Comparison of ENCODE assay signal across 1 cellular context in genomic region chr5:1934056-1934394, GRCh38.
TF ChIP-seq lines count a peak whose summit lies in the region.

No MANE protein-coding gene starts in this region.

TF ChIP-seq in K562, 482 proteins besides CTCF, POLR2A, EP300 and RAD21 (continued from another document and continues in another):
- no peak for TF ChIP-seq ZSCAN29 (IDR thresholded peaks at IDR 0.05)
- no peak for TF ChIP-seq TAF15 (IDR thresholded peaks at IDR 0.05; ENCODE audit: low read depth, low read length)
- no peak for TF ChIP-seq NCOA2 (IDR thresholded peaks at IDR 0.05; ENCODE audit: partially characterized antibody in 2 of 2)
- no peak for TF ChIP-seq NR2C2 (CRISPR knock-in tag; IDR thresholded peaks at IDR 0.05)
- 0 out of 2 replicates have a peak, but pooled peaks have one; percentile 18 for TF ChIP-seq NR2C2 (tag; IDR thresholded peaks at IDR 0.05)
- no peak for TF ChIP-seq RBM14 (IDR thresholded peaks at IDR 0.05; ENCODE audit: borderline replicate concordance, insufficient read depth, low read depth, low read length)
- TF ChIP-seq TCF7 (IDR thresholded peaks at IDR 0.05; ENCODE audit: borderline replicate concordance): no peak
- no peak for TF ChIP-seq CREBBP (IDR thresholded peaks at IDR 0.05; ENCODE audit: low read depth, low read length)
- peak; percentile 94 for TF ChIP-seq L3MBTL2 (IDR thresholded peaks at IDR 0.05)
- TF ChIP-seq KAT7 (CRISPR knock-in tag; IDR thresholded peaks at IDR 0.05; ENCODE audit: borderline replicate concordance): no peak
- TF ChIP-seq HNRNPH1 (optimal IDR thresholded peaks at IDR 0.05; ENCODE audit: low read depth, low read length): no peak
- TF ChIP-seq HOMEZ (CRISPR knock-in tag; IDR thresholded peaks at IDR 0.05): no peak
- peak; percentile 92 for TF ChIP-seq MGA (IDR thresholded peaks at IDR 0.05)
- TF ChIP-seq, protein P1, sequence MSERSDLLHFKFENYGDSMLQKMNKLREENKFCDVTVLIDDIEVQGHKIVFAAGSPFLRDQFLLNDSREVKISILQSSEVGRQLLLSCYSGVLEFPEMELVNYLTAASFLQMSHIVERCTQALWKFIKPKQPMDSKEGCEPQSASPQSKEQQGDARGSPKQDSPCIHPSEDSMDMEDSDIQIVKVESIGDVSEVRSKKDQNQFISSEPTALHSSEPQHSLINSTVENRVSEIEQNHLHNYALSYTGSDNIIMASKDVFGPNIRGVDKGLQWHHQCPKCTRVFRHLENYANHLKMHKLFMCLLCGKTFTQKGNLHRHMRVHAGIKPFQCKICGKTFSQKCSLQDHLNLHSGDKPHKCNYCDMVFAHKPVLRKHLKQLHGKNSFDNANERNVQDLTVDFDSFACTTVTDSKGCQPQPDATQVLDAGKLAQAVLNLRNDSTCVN (CRISPR knock-in tag; IDR thresholded peaks at IDR 0.05): no peak
- 0 out of 2 replicates have a peak, but pooled peaks have one; percentile 36 for TF ChIP-seq MYC (IDR thresholded peaks at IDR 0.05; ENCODE audit: low read depth, low read length)
- TF ChIP-seq MYC (CRISPR knock-in tag; IDR thresholded peaks at IDR 0.05; ENCODE audit: borderline replicate concordance, low read depth): no peak
- TF ChIP-seq ZNF561 (CRISPR knock-in tag; conservative IDR thresholded peaks at IDR 0.05): no peak
- TF ChIP-seq, protein P2, sequence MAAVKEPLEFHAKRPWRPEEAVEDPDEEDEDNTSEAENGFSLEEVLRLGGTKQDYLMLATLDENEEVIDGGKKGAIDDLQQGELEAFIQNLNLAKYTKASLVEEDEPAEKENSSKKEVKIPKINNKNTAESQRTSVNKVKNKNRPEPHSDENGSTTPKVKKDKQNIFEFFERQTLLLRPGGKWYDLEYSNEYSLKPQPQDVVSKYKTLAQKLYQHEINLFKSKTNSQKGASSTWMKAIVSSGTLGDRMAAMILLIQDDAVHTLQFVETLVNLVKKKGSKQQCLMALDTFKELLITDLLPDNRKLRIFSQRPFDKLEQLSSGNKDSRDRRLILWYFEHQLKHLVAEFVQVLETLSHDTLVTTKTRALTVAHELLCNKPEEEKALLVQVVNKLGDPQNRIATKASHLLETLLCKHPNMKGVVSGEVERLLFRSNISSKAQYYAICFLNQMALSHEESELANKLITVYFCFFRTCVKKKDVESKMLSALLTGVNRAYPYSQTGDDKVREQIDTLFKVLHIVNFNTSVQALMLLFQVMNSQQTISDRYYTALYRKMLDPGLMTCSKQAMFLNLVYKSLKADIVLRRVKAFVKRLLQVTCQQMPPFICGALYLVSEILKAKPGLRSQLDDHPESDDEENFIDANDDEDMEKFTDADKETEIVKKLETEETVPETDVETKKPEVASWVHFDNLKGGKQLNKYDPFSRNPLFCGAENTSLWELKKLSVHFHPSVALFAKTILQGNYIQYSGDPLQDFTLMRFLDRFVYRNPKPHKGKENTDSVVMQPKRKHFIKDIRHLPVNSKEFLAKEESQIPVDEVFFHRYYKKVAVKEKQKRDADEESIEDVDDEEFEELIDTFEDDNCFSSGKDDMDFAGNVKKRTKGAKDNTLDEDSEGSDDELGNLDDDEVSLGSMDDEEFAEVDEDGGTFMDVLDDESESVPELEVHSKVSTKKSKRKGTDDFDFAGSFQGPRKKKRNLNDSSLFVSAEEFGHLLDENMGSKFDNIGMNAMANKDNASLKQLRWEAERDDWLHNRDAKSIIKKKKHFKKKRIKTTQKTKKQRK (IDR thresholded peaks at IDR 0.05; ENCODE audit: borderline replicate concordance, low read depth, low read length): no peak
- TF ChIP-seq NFE2 (IDR thresholded peaks at IDR 0.05; ENCODE audit: low read depth): 0 out of 2 replicates have a peak, but pooled peaks have one; percentile 8
- no peak for TF ChIP-seq TAF9B (IDR thresholded peaks at IDR 0.05; ENCODE audit: partially characterized antibody)
- TF ChIP-seq USF2 (CRISPR knock-in tag; IDR thresholded peaks at IDR 0.05): no peak
- TF ChIP-seq DPF2 (IDR thresholded peaks at IDR 0.05): no peak
- no peak for TF ChIP-seq RFX7 (CRISPR knock-in tag; IDR thresholded peaks at IDR 0.05)
- no peak for TF ChIP-seq ZNF589 (CRISPR knock-in tag; IDR thresholded peaks at IDR 0.05; ENCODE audit: low read depth)
- TF ChIP-seq MAX (CRISPR knock-in tag; IDR thresholded peaks at IDR 0.05): no peak
- TF ChIP-seq ZNF41 (CRISPR knock-in tag; conservative IDR thresholded peaks at IDR 0.05): no peak
- TF ChIP-seq CCAR2 (IDR thresholded peaks at IDR 0.05; ENCODE audit: low read depth, low read length): no peak
- no peak for TF ChIP-seq ERF (CRISPR knock-in tag; IDR thresholded peaks at IDR 0.05)
- TF ChIP-seq EGR1 (conservative IDR thresholded peaks at IDR 0.05): peak; percentile 39; the same call in 1 of the 2 replicates
- TF ChIP-seq ZC3H8 (IDR thresholded peaks at IDR 0.05): no peak
- no peak for TF ChIP-seq KDM5B (IDR thresholded peaks at IDR 0.05; ENCODE audit: insufficient replicate concordance, low read depth, low read length)
- TF ChIP-seq SRSF7 (optimal IDR thresholded peaks at IDR 0.05; ENCODE audit: low read depth, low read length): no peak
- no peak for TF ChIP-seq STAG1 (CRISPR knock-in tag; IDR thresholded peaks at IDR 0.05; ENCODE audit: borderline replicate concordance)
- TF ChIP-seq XRCC5 (IDR thresholded peaks at IDR 0.05; ENCODE audit: low read depth, low read length): no peak
- TF ChIP-seq MXI1 (IDR thresholded peaks at IDR 0.05; ENCODE audit: low read depth, low read length): no peak
